Comparison of ENCODE assay signal across 27 cellular contexts in genomic region chrX:110050386-110050785, GRCh38. TPM values are rescaled to one million over a fixed set of nuclear protein-coding genes. Genes with fewer than 3 reads are reported as not detected.
DNase-seq lines count a peak whose midpoint lies in the region; ATAC-seq, FAIRE-seq and TF ChIP-seq lines count a peak whose summit lies in the region.
"Had no signal": no experiment of that assay in that cellular context is flagged by ENCODE, and none has a peak within 500 bp of the region (broad histone marks: within the 10 kb centered on the region; RNA-seq: fewer than 3 reads in every experiment).

No MANE protein-coding gene starts in this region.

- H3K36me3 Mint-ChIP-seq in endodermal cell (ENCODE audit: low read depth): peaks cover 14% of the 10 kb centered on the region
- peaks cover 20% of the 10 kb centered on the region for H3K36me3 Mint-ChIP-seq in progenitor cell of endocrine pancreas (ENCODE audit: insufficient read depth)
- no peaks in the 10 kb centered on the region for H3K36me3 Mint-ChIP-seq in stimulated activated effector memory CD8-positive, alpha-beta T cell treated with anti-CD3 and anti-CD28 coated beads, Interleukin-12 subunit alpha, Interleukin-12 subunit beta, amount 100 ng/mL, for 72 hours

- WGBS in heart left ventricle, 4 donors: 50 to 83% (median 69%) methylated on average over 2 of the region's 2 CpGs
- WGBS in endodermal cell (ENCODE audit: insufficient coverage in 1 of 2, insufficient read length in 1 of 2), 2 experiments: 71% methylated on average over 2 of the region's 2 CpGs; no CpG with 5 or more reads in 1 of the 2 experiments

- H3K4me3 ChIP-seq in left ventricle myocardium inferior: no peak overlapping the region
- H3K4me3 ChIP-seq in heart left ventricle: no peak overlapping the region
- no peak overlapping the region for H3K4me3 ChIP-seq in endodermal cell (ENCODE audit: low read length)
- no peak overlapping the region for H3K4me3 ChIP-seq in vagina
- H3K4me3 ChIP-seq: Peyer's patch had no signal

- peaks cover 25% of the 10 kb centered on the region for H3K4me1 Mint-ChIP-seq in endodermal cell
- peaks cover 44% of the 10 kb centered on the region for H3K4me1 Mint-ChIP-seq in progenitor cell of endocrine pancreas (ENCODE audit: low read depth)
- H3K4me1 Mint-ChIP-seq in stimulated activated effector memory CD8-positive, alpha-beta T cell treated with anti-CD3 and anti-CD28 coated beads, Interleukin-12 subunit alpha, Interleukin-12 subunit beta, amount 100 ng/mL, for 72 hours: peaks cover 2% of the 10 kb centered on the region

- no peak for TF ChIP-seq POLR2A in heart left ventricle (IDR thresholded peaks at IDR 0.05)
- TF ChIP-seq POLR2A in vagina (IDR thresholded peaks at IDR 0.05): no peak

- H3K27me3 Mint-ChIP-seq in endodermal cell (ENCODE audit: insufficient read depth): peaks cover 21% of the 10 kb centered on the region
- H3K27me3 Mint-ChIP-seq in progenitor cell of endocrine pancreas: no peaks in the 10 kb centered on the region
- H3K27me3 Mint-ChIP-seq: IgD-negative memory B cell had no signal

- H3K27ac ChIP-seq in left ventricle myocardium inferior (replicated peaks): peak overlapping the region; percentile 79
- no peak overlapping the region for H3K27ac ChIP-seq in heart left ventricle
- peak overlapping the region; percentile 56 for H3K27ac ChIP-seq in endodermal cell (ENCODE audit: low read depth, low read length)
- H3K27ac ChIP-seq in vagina: no peak overlapping the region
- H3K27ac ChIP-seq: 22Rv1, HL-60, Peyer's patch had no signal

- no peak for FAIRE-seq in frontal cortex (lab: Jason Lieb, UNC)
- FAIRE-seq: H1 had no signal

- intact Hi-C loops in left ventricle myocardium inferior (cut with micrococcal nuclease) (no loop called here), heart left ventricle (cut with DNase I) (no loop called here), vagina (cut with DNase I) (no loop called here)

- H3K9me3 Mint-ChIP-seq in endodermal cell (no peaks in the 10 kb centered on the region), progenitor cell of endocrine pancreas (ENCODE audit: low read depth) (no peaks in the 10 kb centered on the region)
- no peaks in the 10 kb centered on the region for H3K9me3 Mint-ChIP-seq in stimulated activated effector memory CD8-positive, alpha-beta T cell treated with anti-CD3 and anti-CD28 coated beads, Interleukin-12 subunit alpha, Interleukin-12 subunit beta, amount 100 ng/mL, for 72 hours
- H3K9me3 Mint-ChIP-seq: CD14-positive monocyte, IgD-negative memory B cell had no signal

- no peak for ATAC-seq in heart left ventricle
- no peak for ATAC-seq in stimulated activated effector memory CD8-positive, alpha-beta T cell treated with anti-CD3 and anti-CD28 coated beads, Interleukin-12 subunit alpha, Interleukin-12 subunit beta, amount 100 ng/mL, for 72 hours
- ATAC-seq: HCT116 had no signal

- no peak for TF ChIP-seq CTCF in left ventricle myocardium inferior (IDR thresholded peaks at IDR 0.05; ENCODE audit: borderline replicate concordance)
- TF ChIP-seq CTCF in heart left ventricle (IDR thresholded peaks at IDR 0.05): no peak
- TF ChIP-seq CTCF in endodermal cell (conservative IDR thresholded peaks at IDR 0.05): no peak
- TF ChIP-seq CTCF in progenitor cell of endocrine pancreas (IDR thresholded peaks at IDR 0.05; ENCODE audit: unreplicated experiment): no peak
- no peak for TF ChIP-seq CTCF in vagina (IDR thresholded peaks at IDR 0.05)

- H3K9ac ChIP-seq in endodermal cell (ENCODE audit: extremely low read depth, low read length, poor library complexity, severe bottlenecking): no peak overlapping the region

- H3K9me3 ChIP-seq in left ventricle myocardium inferior (replicated peaks): no peaks in the 10 kb centered on the region
- no peaks in the 10 kb centered on the region for H3K9me3 ChIP-seq in heart left ventricle
- no peaks in the 10 kb centered on the region for H3K9me3 ChIP-seq in endodermal cell (ENCODE audit: control insufficient read depth, low read length)
- no peaks in the 10 kb centered on the region for H3K9me3 ChIP-seq in vagina
- H3K9me3 ChIP-seq: BE2C, Peyer's patch had no signal

- no peak overlapping the region for H3K4me3 Mint-ChIP-seq in endodermal cell
- H3K4me3 Mint-ChIP-seq in progenitor cell of endocrine pancreas (ENCODE audit: low read depth): no peak overlapping the region
- no peak overlapping the region for H3K4me3 Mint-ChIP-seq in stimulated activated effector memory CD8-positive, alpha-beta T cell treated with anti-CD3 and anti-CD28 coated beads, Interleukin-12 subunit alpha, Interleukin-12 subunit beta, amount 100 ng/mL, for 72 hours
- H3K4me3 Mint-ChIP-seq: CD14-positive monocyte; CD8-positive, alpha-beta memory T cell; IgD-negative memory B cell had no signal

- H3K4me1 ChIP-seq in left ventricle myocardium inferior: peaks cover 8% of the 10 kb centered on the region
- H3K4me1 ChIP-seq in heart left ventricle: peaks cover 0 to 10% (median 0%) of the 10 kb centered on the region in 12 donors
- H3K4me1 ChIP-seq in endodermal cell (ENCODE audit: control insufficient read depth, insufficient read depth, low read length): peaks cover 3% of the 10 kb centered on the region
- no peaks in the 10 kb centered on the region for H3K4me1 ChIP-seq in vagina
- H3K4me1 ChIP-seq: BE2C, Peyer's patch had no signal

- H3K27ac Mint-ChIP-seq in endodermal cell (no peak overlapping the region), progenitor cell of endocrine pancreas (peak overlapping the region; percentile 66)
- H3K27ac Mint-ChIP-seq in stimulated activated effector memory CD8-positive, alpha-beta T cell treated with anti-CD3 and anti-CD28 coated beads, Interleukin-12 subunit alpha, Interleukin-12 subunit beta, amount 100 ng/mL, for 72 hours: no peak overlapping the region
- H3K27ac Mint-ChIP-seq: CD14-positive monocyte, IgD-negative memory B cell had no signal

- DNase-seq in left ventricle myocardium inferior (no peak), heart left ventricle (no peak), endodermal cell (no peak), progenitor cell of endocrine pancreas (ENCODE audit: low spot score, unreplicated experiment) (no peak), frontal cortex (ENCODE audit: low spot score in 2 of 2) (no peak), vagina (ENCODE audit: extremely low spot score in 2 of 2) (no peak), cerebellar cortex (ENCODE audit: low spot score) (no peak)
- DNase-seq in stimulated activated effector memory CD8-positive, alpha-beta T cell treated with anti-CD3 and anti-CD28 coated beads, Interleukin-12 subunit alpha, Interleukin-12 subunit beta, amount 100 ng/mL, for 72 hours (ENCODE audit: low spot score in 2 of 2): no peak
- DNase-seq: BE2C; CD8-positive, alpha-beta memory T cell; NCI-H1048; NCI-H1417; NCI-H1694; NCI-H2081 treated with DMSO at 0.1 percent for 48 hours; NCI-H2171; NCI-H226; NCI-H510A; NCI-H69; OCI-M1; Peyer's patch; SHP77 treated with DMSO at 0.1 percent for 48 hours had no signal

- H3K27me3 ChIP-seq in left ventricle myocardium inferior (ENCODE audit: low read depth): no peaks in the 10 kb centered on the region
- peaks cover 0 to 2% (median 0%) of the 10 kb centered on the region in 9 donors for H3K27me3 ChIP-seq in heart left ventricle
- no peaks in the 10 kb centered on the region for H3K27me3 ChIP-seq in endodermal cell (ENCODE audit: control insufficient read depth, insufficient read depth, low read length, poor library complexity, severe bottlenecking)
- H3K27me3 ChIP-seq in vagina: no peaks in the 10 kb centered on the region
- H3K27me3 ChIP-seq: BE2C, Peyer's patch had no signal

- H3K36me3 ChIP-seq in left ventricle myocardium inferior (peaks cover 6% of the 10 kb centered on the region), heart left ventricle (peaks cover 0 to 8% (median 0%) of the 10 kb centered on the region in 9 donors), endodermal cell (ENCODE audit: control insufficient read depth, insufficient read depth, low read length) (no peaks in the 10 kb centered on the region), vagina (no peaks in the 10 kb centered on the region)
- H3K36me3 ChIP-seq: BE2C, Peyer's patch had no signal

RNA-seq across cellular contexts. Expression of gene TMEM164, which starts 47.5 kb away (rescaled TPM):
- total RNA-seq in left ventricle myocardium inferior (48.3 TPM), heart left ventricle (10 to 100 TPM; 37.6 to 94.7 (median 50.3) TPM), endodermal cell (10 to 100 TPM; 30.4 to 50.7 TPM), progenitor cell of endocrine pancreas (100 and 109 TPM in 2 replicates), frontal cortex (6.9 TPM), vagina (10.8 TPM)
- 100 to 1,000 TPM in 1 of 2 donors, 10 to 100 TPM in 1; 14.4 to 117 TPM for polyA plus RNA-seq in heart left ventricle
- 19.3 TPM for polyA plus RNA-seq in endodermal cell (2013, experiment 1 of 2)
- 23.4 TPM for polyA plus RNA-seq in endodermal cell (2013, experiment 2 of 2)

Comparison
In these comparisons a context has a peak if more than half of its experiments do, and no peak if none do; other contexts are left out.
1. H3K27ac ChIP-seq: peak in left ventricle myocardium inferior (single experiment) and endodermal cell (single experiment); none in heart left ventricle (0 of 12) and vagina (single experiment).